Comparison of ENCODE assay signal across 16 cellular contexts in the genomic region with DNA sequence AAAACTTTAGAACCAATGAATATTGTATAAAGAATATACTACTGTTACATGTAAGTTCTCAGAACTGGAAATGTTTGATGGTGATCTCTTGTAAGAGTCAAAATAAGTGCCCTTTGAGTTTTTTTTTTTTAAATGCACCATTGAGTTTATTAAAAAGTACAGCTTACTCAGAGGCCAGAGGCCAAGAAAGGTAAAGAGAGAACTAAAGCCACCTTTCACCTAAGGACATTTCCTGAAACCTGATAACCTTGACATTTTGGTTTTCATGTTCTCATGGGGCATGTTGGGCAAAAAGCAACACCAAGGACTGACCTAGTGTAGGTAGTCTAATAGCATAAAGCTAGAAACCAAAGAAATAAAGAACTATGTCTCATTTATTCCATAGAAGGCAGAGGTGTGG. TPM values are rescaled to one million over a fixed set of nuclear protein-coding genes. Genes with fewer than 3 reads are reported as not detected.
DNase-seq lines count a peak whose midpoint lies in the region; ATAC-seq and TF ChIP-seq lines count a peak whose summit lies in the region.
"Had no signal": no experiment of that assay in that cellular context is flagged by ENCODE, and none has a peak within 500 bp of the region (broad histone marks: within the 10 kb centered on the region; RNA-seq: fewer than 3 reads in every experiment).

No MANE protein-coding gene starts in this region.

- H4K20me1 ChIP-seq in GM23248 (ENCODE audit: insufficient read depth): no peaks in the 10 kb centered on the region
- no peaks in the 10 kb centered on the region for H4K20me1 ChIP-seq in neural cell (ENCODE audit: insufficient read depth)

- CTCF ChIA-PET in T-cell (lab: Charles Lee) (interaction anchor here (0.6 to 1.2 kb wide), 2 partner anchors 383 to 407 kb away, joined by 3 to 5 read pairs; no protein-coding TSS in a partner anchor), Caco-2 (lab: Charles Lee) (no interaction called here)

- H3K9me2 ChIP-seq in GM23248 (ENCODE audit: insufficient read depth) (no peaks in the 10 kb centered on the region), neural cell (ENCODE audit: insufficient read depth, low read length) (no peaks in the 10 kb centered on the region)

- H3F3A ChIP-seq in GM23248 (ENCODE audit: insufficient read depth): peaks cover 40% of the 10 kb centered on the region
- H3F3A ChIP-seq in neural cell (ENCODE audit: insufficient read depth, low read length, poor library complexity, severe bottlenecking): no peaks in the 10 kb centered on the region

- H3K4me2 ChIP-seq in GM23248 (ENCODE audit: unreplicated experiment) (no peak overlapping the region), neural cell (ENCODE audit: low read length) (no peak overlapping the region)
- H3K4me2 ChIP-seq: BLaER1 had no signal

- TF ChIP-seq CTCF in neural cell (IDR thresholded peaks at IDR 0.05; ENCODE audit: poor library complexity, severe bottlenecking) (no peak), Caco-2 (IDR thresholded peaks at IDR 0.05; ENCODE audit: insufficient read depth in 1 of 2, low read depth in 1 of 2, low read length in 1 of 2, severe bottlenecking in 1 of 2, unreplicated experiment in 1 of 2) (no peak)

- no peak for DNase-seq in activated T-cell treated with anti-CD3 and anti-CD28 coated beads, Interleukin-2, amount 50 U/mL, for 72 hours
- DNase-seq in activated T-cell treated with anti-CD3 and anti-CD28 coated beads for 4 hours: no peak
- no peak for DNase-seq in GM23248
- no peak for DNase-seq in caudate nucleus (lab: John Stamatoyannopoulos, UW)
- DNase-seq in T-cell: no peak
- DNase-seq in Caco-2: no peak
- DNase-seq: CD8-positive, alpha-beta T cell; DMS79 treated with DMSO at 0.1 percent for 48 hours; GF-D8; GOT3; H7; KG1 had no signal

- H3K27ac ChIP-seq in GM23248 (peak overlapping the region; percentile 77), caudate nucleus (ENCODE audit: low read depth, low read length) (peak overlapping the region; percentile 11), neural cell (ENCODE audit: low read length) (peak overlapping the region; percentile 50)
- H3K27ac ChIP-seq: 22Rv1, BLaER1 had no signal

- in situ Hi-C loops in GM23248 (cut with MboI): no loop called here

- H3K27me3 ChIP-seq in GM23248 (replicated peaks; ENCODE audit: insufficient read depth): no peaks in the 10 kb centered on the region
- no peaks in the 10 kb centered on the region for H3K27me3 ChIP-seq in neural cell (ENCODE audit: insufficient read depth, low read depth, low read length)
- no peaks in the 10 kb centered on the region for H3K27me3 ChIP-seq in Caco-2 (replicated peaks; ENCODE audit: control insufficient read depth, insufficient read depth, low read length)
- H3K27me3 ChIP-seq: BLaER1 had no signal

- no peak for ATAC-seq in activated T-cell treated with anti-CD3 and anti-CD28 coated beads, Interleukin-2, amount 50 U/mL, for 72 hours (replicated peaks in 1 of 2)
- ATAC-seq in GM19351 (IDR thresholded peaks at IDR 0.05; ENCODE audit: unreplicated experiment) (no peak), T-cell (replicated peaks in 1 of 4) (no peak)
- ATAC-seq: CD8-positive, alpha-beta T cell had no signal

- no peaks in the 10 kb centered on the region for H3K36me3 ChIP-seq in GM23248 (ENCODE audit: low read depth)
- no peaks in the 10 kb centered on the region for H3K36me3 ChIP-seq in neural cell (ENCODE audit: insufficient read depth, low read length)
- no peaks in the 10 kb centered on the region for H3K36me3 ChIP-seq in Caco-2 (ENCODE audit: control insufficient read depth, insufficient read depth, low read length)

- no peak overlapping the region for H3K4me3 ChIP-seq in GM23248
- no peak overlapping the region for H3K4me3 ChIP-seq in neural cell (ENCODE audit: low read length)
- H3K4me3 ChIP-seq in Caco-2 (ENCODE audit: low read depth, low read length): no peak overlapping the region
- H3K4me3 ChIP-seq: BLaER1 had no signal

- H3K9ac ChIP-seq in GM23248 (no peak overlapping the region), neural cell (ENCODE audit: low read length) (no peak overlapping the region)
- H3K9ac ChIP-seq: BLaER1 had no signal

- H3K4me3 Mint-ChIP-seq in activated T-cell treated with anti-CD3 and anti-CD28 coated beads, Interleukin-2, amount 50 U/mL, for 72 hours: no peak overlapping the region
- H3K4me3 Mint-ChIP-seq in T-cell: no peak overlapping the region
- H3K4me3 Mint-ChIP-seq in Caco-2 (ENCODE audit: unreplicated experiment): no peak overlapping the region
- H3K4me3 Mint-ChIP-seq: CD8-positive, alpha-beta T cell had no signal

- no peaks in the 10 kb centered on the region for H3K9me3 ChIP-seq in GM23248 (ENCODE audit: low read depth)
- no peaks in the 10 kb centered on the region for H3K9me3 ChIP-seq in neural cell (ENCODE audit: low read length)
- H3K9me3 ChIP-seq in Caco-2: no peaks in the 10 kb centered on the region

- intact Hi-C loops in Caco-2 (cut with micrococcal nuclease; ENCODE audit: unreplicated experiment): no loop called here

- BruUV-seq in Caco-2 (replicated peaks; lab: Mats Ljungman, UMichigan): no TSS peak

- H3K79me2 ChIP-seq in GM23248 (ENCODE audit: insufficient read depth) (peaks cover 79% of the 10 kb centered on the region), neural cell (replicated peaks; ENCODE audit: insufficient read depth, low read length) (peaks cover 4% of the 10 kb centered on the region)

- no peaks in the 10 kb centered on the region for H3K27me3 Mint-ChIP-seq in activated T-cell treated with anti-CD3 and anti-CD28 coated beads, Interleukin-2, amount 50 U/mL, for 72 hours (ENCODE audit: low read depth)
- no peaks in the 10 kb centered on the region for H3K27me3 Mint-ChIP-seq in T-cell
- no peaks in the 10 kb centered on the region for H3K27me3 Mint-ChIP-seq in Caco-2 (ENCODE audit: insufficient read depth, unreplicated experiment)

- H2AFZ ChIP-seq in GM23248 (no peak overlapping the region), neural cell (ENCODE audit: low read depth, low read length) (no peak overlapping the region)

- no peak for TF ChIP-seq RAD21 in neural cell (conservative IDR thresholded peaks at IDR 0.05)

- H3K4me1 ChIP-seq in GM23248 (ENCODE audit: insufficient read depth) (peaks cover 48% of the 10 kb centered on the region), Caco-2 (peaks cover 12% of the 10 kb centered on the region)
- H3K4me1 ChIP-seq: BLaER1 had no signal

- H3K27ac Mint-ChIP-seq in activated T-cell treated with anti-CD3 and anti-CD28 coated beads, Interleukin-2, amount 50 U/mL, for 72 hours: peak overlapping the region; percentile 75
- no peak overlapping the region for H3K27ac Mint-ChIP-seq in T-cell
- no peak overlapping the region for H3K27ac Mint-ChIP-seq in Caco-2 (ENCODE audit: unreplicated experiment)
- H3K27ac Mint-ChIP-seq: CD8-positive, alpha-beta T cell had no signal

- no peak for TF ChIP-seq EP300 in neural cell (conservative IDR thresholded peaks at IDR 0.05; ENCODE audit: poor library complexity, severe bottlenecking)

- POLR2A ChIA-PET in T-cell (lab: Charles Lee): interaction anchor here in 1 of 2 donors (0.6 kb wide), 2 partner anchors 12 to 1526 kb away, joined by 3 to 4 read pairs; no protein-coding TSS in a partner anchor
- POLR2A ChIA-PET in Caco-2 (lab: Charles Lee): no interaction called here

- peaks cover 20% of the 10 kb centered on the region for H3K4me1 Mint-ChIP-seq in activated T-cell treated with anti-CD3 and anti-CD28 coated beads, Interleukin-2, amount 50 U/mL, for 72 hours (ENCODE audit: low read depth)
- H3K4me1 Mint-ChIP-seq in T-cell (peaks cover 17 to 21% (median 19%) of the 10 kb centered on the region in 3 donors), Caco-2 (ENCODE audit: low read depth, unreplicated experiment) (peaks cover 8% of the 10 kb centered on the region)

- H3K36me3 Mint-ChIP-seq in activated T-cell treated with anti-CD3 and anti-CD28 coated beads, Interleukin-2, amount 50 U/mL, for 72 hours (ENCODE audit: insufficient read depth in 2 of 2): peaks cover 0 to 3% of the 10 kb centered on the region in 2 donors
- H3K36me3 Mint-ChIP-seq in T-cell (peaks cover 10% of the 10 kb centered on the region), Caco-2 (ENCODE audit: insufficient read depth, unreplicated experiment) (no peaks in the 10 kb centered on the region)
- H3K36me3 Mint-ChIP-seq: CD8-positive, alpha-beta T cell had no signal

- no peaks in the 10 kb centered on the region for H3K9me3 Mint-ChIP-seq in activated T-cell treated with anti-CD3 and anti-CD28 coated beads, Interleukin-2, amount 50 U/mL, for 72 hours
- H3K9me3 Mint-ChIP-seq in T-cell (no peaks in the 10 kb centered on the region), Caco-2 (ENCODE audit: unreplicated experiment) (no peaks in the 10 kb centered on the region)
- H3K9me3 Mint-ChIP-seq: CD8-positive, alpha-beta T cell had no signal

TF ChIP-seq in neural cell, 6 proteins besides CTCF, POLR2A, EP300 and RAD21 (continues in another document):
- TF ChIP-seq TAF1 (IDR thresholded peaks at IDR 0.05; ENCODE audit: low read depth) (no peak), POLR2AphosphoS5 (IDR thresholded peaks at IDR 0.05) (no peak), EZH2 (IDR thresholded peaks at IDR 0.05; ENCODE audit: borderline replicate concordance, insufficient read depth, low read length, poor library complexity, severe bottlenecking) (no peak), SMC3 (conservative IDR thresholded peaks at IDR 0.05; ENCODE audit: poor library complexity) (no peak), MXI1 (conservative IDR thresholded peaks at IDR 0.05; ENCODE audit: poor library complexity, severe bottlenecking) (no peak)

RNA-seq across cellular contexts. Expression of gene REEP3, which starts 27.7 kb away (rescaled TPM):
- total RNA-seq in activated T-cell treated with anti-CD3 and anti-CD28 coated beads, Interleukin-2, amount 50 U/mL, for 72 hours: 10 to 100 TPM; 19.0 to 22.1 TPM
- 72.1 and 76.6 TPM in 2 replicates for total RNA-seq in GM23248 (2014; rRNA removed; shearing (Covaris generic))
- 66.1 and 69.9 TPM in 2 replicates for polyA plus RNA-seq in GM23248 (2016; fragmentation: Nextera tagmentation; extraction: Ambion mirVana)
- polyA plus RNA-seq in neural cell: 6.9 and 7.2 TPM in 2 replicates
- polyA minus RNA-seq in neural cell: 7.1 and 8.5 TPM in 2 replicates
- 10 to 100 TPM in 2 of 5 donors, 1 to 10 TPM in 3; 7.9 to 16.2 (median 9.9) TPM for total RNA-seq in T-cell
- 56.6 and 66.4 TPM in 2 replicates for total RNA-seq in Caco-2 (2022)

Comparison
In these comparisons a context has a peak if more than half of its experiments do, and no peak if none do; other contexts are left out.
1. H3K27ac ChIP-seq: peak in every context shown above with its lines; median percentile 77 in GM23248; 50 in neural cell; 11 in caudate nucleus.